Comparison of ENCODE assay signal across 22 cellular contexts in the genomic region with DNA sequence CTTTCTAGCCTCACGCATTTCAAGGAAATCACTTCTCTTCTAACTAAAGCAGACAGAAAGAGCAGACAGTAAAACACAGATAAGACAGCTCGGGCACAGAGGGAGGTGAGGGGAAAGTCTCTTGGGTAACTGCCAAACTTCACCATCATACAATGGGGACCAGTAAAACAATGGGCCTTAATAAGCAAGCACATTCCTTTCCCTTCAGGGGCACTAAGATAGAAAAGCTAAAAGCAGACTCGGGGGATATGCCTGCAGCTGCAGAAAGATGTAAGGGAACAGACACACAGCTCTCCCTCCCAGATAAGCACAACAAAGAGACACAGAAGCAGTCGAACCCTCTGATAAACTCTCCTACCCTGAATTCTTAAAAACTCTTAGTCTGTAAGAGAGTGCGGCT. TPM values are rescaled to one million over a fixed set of nuclear protein-coding genes. Genes with fewer than 3 reads are reported as not detected.
"Had no signal": no experiment of that assay in that cellular context is flagged by ENCODE, and none has a peak within 500 bp of the region (broad histone marks: within the 10 kb centered on the region; RNA-seq: fewer than 3 reads in every experiment).

No MANE protein-coding gene starts in this region.

- H3K4me3 Mint-ChIP-seq: activated naive CD4-positive, alpha-beta T cell treated with anti-CD3 and anti-CD28 coated beads, Interleukin-2, amount 10 ng/mL, durations not matched to agents 7 days and 5 days; memory B cell; nephron; stimulated activated naive B cell treated with anti-CD40 and anti-IgM and Interleukin-4, amounts not matched to agents 10 μg/mL and 1 μg/mL and 100 μg/mL, for 72 hours had no signal

- DNase-seq: activated CD4-positive, alpha-beta T cell treated with anti-CD3 and anti-CD28 coated beads, Interleukin-2, amount 50 U/mL, for 4 hours; activated naive CD4-positive, alpha-beta T cell treated with anti-CD3 and anti-CD28 coated beads, Interleukin-2, amount 10 ng/mL, durations not matched to agents 7 days and 5 days; activated T-cell treated with anti-CD3 and anti-CD28 coated beads, Interleukin-2, amount 50 U/mL, for 1 hour; heart left ventricle; kidney; left ventricle myocardium inferior; stimulated activated CD4-positive, alpha-beta T cell treated with anti-CD3 and anti-CD28 coated beads, Interleukin-15, amount 100 ng/mL, for 24 hours; stimulated activated CD4-positive, alpha-beta T cell treated with anti-CD3 and anti-CD28 coated beads, Interleukin-4, amount 100 ng/mL, for 1 hour; stimulated activated naive B cell treated with anti-CD40 and anti-IgM and Interleukin-4, amounts not matched to agents 10 μg/mL and 1 μg/mL and 100 μg/mL, for 72 hours; T-helper 2 cell; uterus had no signal

- H3K36me3 Mint-ChIP-seq: activated naive CD4-positive, alpha-beta T cell treated with anti-CD3 and anti-CD28 coated beads, Interleukin-2, amount 10 ng/mL, durations not matched to agents 7 days and 5 days had no signal

- H3K27me3 Mint-ChIP-seq: progenitor cell of endocrine pancreas had no signal

- H3K9me3 ChIP-seq: ascending aorta, right atrium auricular region, uterus had no signal

- H3K4me1 ChIP-seq: ascending aorta, heart left ventricle, left ventricle myocardium inferior, right atrium auricular region, tibial nerve, uterus had no signal

- H3K4me3 ChIP-seq: ascending aorta, cardiac muscle cell, heart left ventricle, left ventricle myocardium inferior, right atrium auricular region, skin epidermis, tibial nerve, uterus had no signal

- FAIRE-seq: colon, frontal cortex, kidney had no signal

- H3K27me3 ChIP-seq: ascending aorta, cardiac muscle cell, heart left ventricle, right atrium auricular region, tibial nerve, uterus had no signal

- H3K27ac ChIP-seq: ascending aorta, cardiac muscle cell, heart left ventricle, left ventricle myocardium inferior, right atrium auricular region, skin epidermis, tibial nerve, uterus had no signal

- H3K4me1 Mint-ChIP-seq: activated naive CD4-positive, alpha-beta T cell treated with anti-CD3 and anti-CD28 coated beads, Interleukin-2, amount 10 ng/mL, durations not matched to agents 7 days and 5 days; memory B cell; nephron; stimulated activated naive B cell treated with anti-CD40 and anti-IgM and Interleukin-4, amounts not matched to agents 10 μg/mL and 1 μg/mL and 100 μg/mL, for 72 hours had no signal

- H3K27ac Mint-ChIP-seq: activated naive CD4-positive, alpha-beta T cell treated with anti-CD3 and anti-CD28 coated beads, Interleukin-2, amount 10 ng/mL, durations not matched to agents 7 days and 5 days; activated T-helper 2 cell treated with anti-CD3 and anti-CD28 coated beads, Interferon-gamma antibody, Interleukin-2, Interleukin-4, amounts not matched to agents 10 μg/mL and 5 μg/mL and 100 μg/mL, durations not matched to agents 14 hours and 24 hours and 36 hours; memory B cell; nephron; progenitor cell of endocrine pancreas; stimulated activated naive B cell treated with anti-CD40 and anti-IgM and Interleukin-4, amounts not matched to agents 10 μg/mL and 1 μg/mL and 100 μg/mL, for 72 hours had no signal

- H3K36me3 ChIP-seq: ascending aorta, cardiac muscle cell, heart left ventricle, left ventricle myocardium inferior, right atrium auricular region, tibial nerve, uterus had no signal

RNA-seq across cellular contexts. Expression of gene CKS2, which starts 15.6 kb away (rescaled TPM):
- total RNA-seq: ascending aorta had no signal
